ENCODE assay signal across 21 cellular contexts in the genomic region with DNA sequence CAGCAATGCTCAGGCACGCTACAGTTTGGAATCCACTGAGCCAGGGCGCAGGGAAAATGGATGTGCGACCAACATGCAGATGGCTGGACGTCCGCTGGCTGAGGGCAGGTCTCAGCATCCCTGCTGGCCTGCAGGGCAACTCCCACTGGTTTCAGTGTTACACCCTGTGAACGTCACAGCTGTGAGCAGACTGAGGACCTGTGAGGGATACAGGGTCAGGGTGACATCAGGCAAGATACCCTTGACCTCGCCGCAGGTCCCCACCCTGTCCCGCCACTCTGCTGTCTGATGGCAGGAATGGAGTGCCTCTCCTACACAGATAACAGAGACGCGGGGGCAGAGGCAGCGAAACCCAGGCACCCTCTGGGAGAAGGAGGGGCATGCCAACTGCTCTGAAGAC. TPM values are rescaled to one million over a fixed set of nuclear protein-coding genes. Genes with fewer than 3 reads are reported as not detected.
DNase-seq lines count a peak whose midpoint lies in the region; ATAC-seq, FAIRE-seq and TF ChIP-seq lines count a peak whose summit lies in the region.
"Had no signal": no experiment of that assay in that cellular context is flagged by ENCODE, and none has a peak within 500 bp of the region (broad histone marks: within the 10 kb centered on the region; RNA-seq: fewer than 3 reads in every experiment).

No MANE protein-coding gene starts in this region.

- H3K9ac ChIP-seq in HCT116 (ENCODE audit: low read length) (no peak overlapping the region), H1 (replicated peaks in 1 of 4; ENCODE audit: extremely low read depth in 1 of 4, low read depth in 3 of 4, low read length in 3 of 4) (no peak overlapping the region)
- H3K9ac ChIP-seq: BLaER1 had no signal

- no peaks in the 10 kb centered on the region for H3K9me2 ChIP-seq in HCT116 (ENCODE audit: insufficient read depth)

- H4K5ac ChIP-seq in H1 (ENCODE audit: insufficient read length, low read depth, low read length): no peak overlapping the region

- ATAC-seq in HCT116 (no peak), left colon (no peak), T-cell (replicated peaks in 1 of 4) (no peak)

- H3K56ac ChIP-seq in H1 (replicated peaks; ENCODE audit: insufficient read length, low read depth, low read length): no peak overlapping the region

- H2AFZ ChIP-seq in HCT116 (ENCODE audit: low read depth, low read length, poor library complexity, severe bottlenecking): no peak overlapping the region
- no peak overlapping the region for H2AFZ ChIP-seq in H1 (ENCODE audit: low read length)
- no peak overlapping the region for H2AFZ ChIP-seq in osteoblast (ENCODE audit: low read length)

- no peak overlapping the region for H2BK12ac ChIP-seq in H1 (ENCODE audit: low read depth, low read length)

- H3K27me3 ChIP-seq in HCT116 (ENCODE audit: insufficient read depth, low read length): no peaks in the 10 kb centered on the region
- H3K27me3 ChIP-seq in H1 (replicated peaks in 1 of 4; ENCODE audit: control insufficient read depth in 3 of 4, extremely low read depth in 1 of 4, insufficient read depth in 3 of 4, low read length in 3 of 4): no peaks in the 10 kb centered on the region
- peaks cover 8% of the 10 kb centered on the region for H3K27me3 ChIP-seq in osteoblast (ENCODE audit: insufficient read depth, low read length)
- H3K27me3 ChIP-seq: BE2C, BLaER1 had no signal

- intact Hi-C loops in HCT116 (cut with micrococcal nuclease) (loop anchor here (1.0 to 10.0 kb wide), 3 partner anchors 138 to 295 kb away; a partner anchor contains a TSS), left colon (cut with DNase I, micrococcal nuclease) (no loop called here)

- no peak overlapping the region for H3K14ac ChIP-seq in H1 (ENCODE audit: insufficient read length)

- H2AK5ac ChIP-seq in H1 (ENCODE audit: low read depth, low read length): no peak overlapping the region

- H3K36me3 Mint-ChIP-seq in T-cell: peaks cover 9% of the 10 kb centered on the region
- H3K36me3 Mint-ChIP-seq: CD14-positive monocyte; CD4-positive, alpha-beta memory T cell; CD8-positive, alpha-beta memory T cell had no signal

- FAIRE-seq in H1 (lab: Jason Lieb, UNC): no peak
- FAIRE-seq: A204.1, GM12878, GM12892 had no signal

- RAD21 ChIA-PET in HCT116 (lab: Charles Lee; ENCODE audit: low non-redundant PET in 1 of 2, low total read pairs in 2 of 2, uncharacterized antibody in 2 of 2, unreplicated experiment in 2 of 2): interaction anchor here in 1 of 2 experiments (0.8 to 1.4 kb wide), 2 partner anchors 89 to 128 kb away, joined by 3 to 4 read pairs; a partner anchor contains a TSS

- peaks cover 3 to 6% (median 4%) of the 10 kb centered on the region in 3 donors for H3K9me3 Mint-ChIP-seq in T-cell

- no peaks in the 10 kb centered on the region for H3K23me2 ChIP-seq in H1 (ENCODE audit: low read depth, low read length)

- H3K4me3 Mint-ChIP-seq in T-cell: no peak overlapping the region
- H3K4me3 Mint-ChIP-seq: CD14-positive monocyte; CD4-positive, alpha-beta memory T cell; CD4-positive, CD25-positive, alpha-beta regulatory T cell; CD8-positive, alpha-beta memory T cell had no signal

- DNase-seq in HCT116 (ENCODE audit: low read depth, low spot score) (no peak), H1 (ENCODE audit: low read depth in 1 of 2, low spot score in 2 of 2) (no peak), osteoblast (ENCODE audit: insufficient read length, low spot score, missing footprints) (peak; percentile 43), left colon (no peak), T-cell (no peak), NCI-H2196 (lab: John Stamatoyannopoulos, UW; ENCODE audit: unreplicated experiment) (no peak)
- DNase-seq: C1 segment of cervical spinal cord, DMS 273 treated with DMSO at 0.1 percent for 48 hours, DMS153, DMS79 had no signal

- H3K27ac Mint-ChIP-seq in T-cell: no peak overlapping the region
- H3K27ac Mint-ChIP-seq: CD14-positive monocyte; CD4-positive, CD25-positive, alpha-beta regulatory T cell; CD8-positive, alpha-beta memory T cell had no signal

- H3K4me2 ChIP-seq in HCT116 (ENCODE audit: low read length) (peak overlapping the region; percentile 40; the same call in 1 of the 2 replicates), H1 (ENCODE audit: insufficient read depth in 1 of 2, low read depth in 2 of 2, low read length in 2 of 2) (no peak overlapping the region), osteoblast (ENCODE audit: insufficient read depth, low read length) (no peak overlapping the region)
- H3K4me2 ChIP-seq: BLaER1 had no signal

- TF ChIP-seq CTCF in HCT116 (IDR thresholded peaks at IDR 0.05 in 2 of 3, conservative IDR thresholded peaks at IDR 0.05 in 1 of 3; ENCODE audit: borderline replicate concordance in 1 of 3, insufficient read depth in 1 of 3, low read depth in 2 of 3, low read length in 2 of 3) (no peak), H1 (IDR thresholded peaks at IDR 0.05; ENCODE audit: control extremely low read depth in 1 of 3, insufficient read depth in 1 of 3, low read depth in 1 of 3, low read length in 3 of 3) (no peak), osteoblast (IDR thresholded peaks at IDR 0.05; ENCODE audit: extremely low read depth, low read depth, low read length) (no peak)

- TF ChIP-seq POLR2A in HCT116 (IDR thresholded peaks at IDR 0.05; ENCODE audit: borderline replicate concordance, extremely low read depth, insufficient read depth, insufficient read length) (no peak), H1 (IDR thresholded peaks at IDR 0.05; ENCODE audit: control extremely low read depth in 1 of 2, low read depth in 2 of 2, low read length in 2 of 2) (no peak)

- peaks cover 0 to 4% of the 10 kb centered on the region in 2 donors for H3K27me3 Mint-ChIP-seq in T-cell
- H3K27me3 Mint-ChIP-seq: CD4-positive, CD25-positive, alpha-beta regulatory T cell had no signal

- no peak overlapping the region for H4K91ac ChIP-seq in H1 (replicated peaks; ENCODE audit: insufficient read length, low read length)

- no peak for TF ChIP-seq EP300 in H1 (IDR thresholded peaks at IDR 0.05; ENCODE audit: borderline replicate concordance in 1 of 2, low read depth in 2 of 2, low read length in 2 of 2)

- no peaks in the 10 kb centered on the region for H3K4me1 Mint-ChIP-seq in T-cell
- H3K4me1 Mint-ChIP-seq: CD14-positive monocyte; CD4-positive, alpha-beta memory T cell; CD4-positive, CD25-positive, alpha-beta regulatory T cell; CD8-positive, alpha-beta memory T cell had no signal

- H3K79me2 ChIP-seq in HCT116 (ENCODE audit: insufficient read depth, low read length): no peaks in the 10 kb centered on the region
- no peaks in the 10 kb centered on the region for H3K79me2 ChIP-seq in H1 (ENCODE audit: control insufficient read depth in 1 of 2, insufficient read depth in 2 of 2, low read length in 2 of 2)
- no peaks in the 10 kb centered on the region for H3K79me2 ChIP-seq in osteoblast (ENCODE audit: insufficient read depth, low read length)

- H3K23ac ChIP-seq in H1 (ENCODE audit: insufficient read length): no peak overlapping the region

- H3K18ac ChIP-seq in H1 (ENCODE audit: extremely low read depth, low read length): no peak overlapping the region

- H2BK20ac ChIP-seq in H1 (ENCODE audit: low read length): no peak overlapping the region

- H4K8ac ChIP-seq in H1 (ENCODE audit: extremely low read depth, insufficient read depth, low read length): peak overlapping the region; percentile 7; the same call in 1 of the 2 replicates

- WGBS in H1 (ENCODE audit: extremely low coverage in 1 of 2, insufficient coverage in 1 of 2, insufficient read length in 1 of 2, insufficient replicate concordance in 2 of 2, low coverage in 1 of 2, low lambda C conversion rate in 2 of 2, missing lambda C conversion rate in 1 of 2), 2 experiments: 91% methylated on average over 12 of the region's 12 CpGs; no CpG with 5 or more reads in 1 of the 2 experiments

- H3K9me3 ChIP-seq in HCT116 (ENCODE audit: control insufficient read depth in 1 of 2, insufficient read depth in 1 of 2, low read depth in 1 of 2, low read length in 2 of 2) (no peaks in the 10 kb centered on the region), H1 (ENCODE audit: insufficient read depth in 2 of 2, low read depth in 1 of 2, low read length in 1 of 2) (peaks cover 19 to 23% of the 10 kb centered on the region in 2 experiments; a peak in 3 of 4 replicates), osteoblast (ENCODE audit: low read depth, low read length) (peaks cover 9% of the 10 kb centered on the region)

- no peaks in the 10 kb centered on the region for H3K79me1 ChIP-seq in H1 (ENCODE audit: low read depth, low read length)

- no peak overlapping the region for H3K27ac ChIP-seq in HCT116 (ENCODE audit: low read depth, low read length)
- no peak overlapping the region for H3K27ac ChIP-seq in H1 (ENCODE audit: low read depth, low read length)
- H3K27ac ChIP-seq in osteoblast (ENCODE audit: low read depth, low read length): no peak overlapping the region
- H3K27ac ChIP-seq: 22Rv1, BLaER1 had no signal

- no peaks in the 10 kb centered on the region for H3K36me3 ChIP-seq in HCT116 (ENCODE audit: control insufficient read depth in 1 of 2, insufficient read depth in 2 of 2, low read length in 2 of 2)
- peaks cover 0 to 18% (median 5%) of the 10 kb centered on the region in 4 experiments; a peak in 6 of 8 replicates for H3K36me3 ChIP-seq in H1 (ENCODE audit: control insufficient read depth in 2 of 4, insufficient read depth in 4 of 4, low read length in 3 of 4)
- no peaks in the 10 kb centered on the region for H3K36me3 ChIP-seq in osteoblast (ENCODE audit: insufficient read depth, low read length)
- H3K36me3 ChIP-seq: BE2C, BLaER1 had no signal

- POLR2A ChIA-PET in HCT116 (lab: Charles Lee): interaction anchor here (0.6 to 1.5 kb wide), 2 partner anchors 87 to 148 kb away, joined by 3 to 6 read pairs; a partner anchor contains a TSS
- POLR2A ChIA-PET in H1 (lab: Charles Lee; ENCODE audit: partially characterized antibody): interaction anchor here (1.0 kb wide), 1 partner anchor 136 kb away, joined by 4 read pairs; a partner anchor contains a TSS
- POLR2A ChIA-PET in T-cell (lab: Charles Lee): no interaction called here

- H3K4me1 ChIP-seq in HCT116 (ENCODE audit: control insufficient read depth in 1 of 2, insufficient read depth in 2 of 2, low read length in 2 of 2) (peaks cover 21 to 32% of the 10 kb centered on the region in 2 experiments), H1 (replicated peaks in 1 of 4; ENCODE audit: control insufficient read depth in 3 of 4, insufficient read depth in 4 of 4, low read length in 3 of 4) (no peaks in the 10 kb centered on the region), osteoblast (ENCODE audit: insufficient read depth, low read length) (no peaks in the 10 kb centered on the region)
- H3K4me1 ChIP-seq: BE2C had no signal

- no peak overlapping the region for H3K4ac ChIP-seq in H1 (replicated peaks; ENCODE audit: insufficient read length, low read depth, low read length)

- H2BK15ac ChIP-seq in H1 (ENCODE audit: low read length): no peak overlapping the region

- TF ChIP-seq RAD21 in HCT116 (IDR thresholded peaks at IDR 0.05; ENCODE audit: low read depth) (no peak), H1 (IDR thresholded peaks at IDR 0.05 in 1 of 2, conservative IDR thresholded peaks at IDR 0.05 in 1 of 2; ENCODE audit: low read depth in 2 of 2, low read length in 2 of 2) (no peak)

- no peaks in the 10 kb centered on the region for H4K20me1 ChIP-seq in HCT116 (ENCODE audit: insufficient read depth)
- no peaks in the 10 kb centered on the region for H4K20me1 ChIP-seq in H1 (replicated peaks in 1 of 2; ENCODE audit: control insufficient read depth in 1 of 2, insufficient read depth in 2 of 2, low read length in 2 of 2)
- H4K20me1 ChIP-seq in osteoblast (ENCODE audit: insufficient read depth, low read length): no peaks in the 10 kb centered on the region
- H4K20me1 ChIP-seq: BLaER1 had no signal

- no peak overlapping the region for H2BK120ac ChIP-seq in H1 (replicated peaks; ENCODE audit: low read depth, low read length)

- CTCF ChIA-PET in HCT116 (lab: Charles Lee): interaction anchor here (0.9 to 1.8 kb wide), 17 partner anchors 10 to 524 kb away, joined by 3 to 16 read pairs (median 6); a partner anchor contains a TSS
- CTCF ChIA-PET in H1 (lab: Charles Lee; ENCODE audit: partially characterized antibody): interaction anchor here (1.0 to 3.7 kb wide), 12 partner anchors 8 to 265 kb away, joined by 3 to 21 read pairs (median 6); no protein-coding TSS in a partner anchor
- CTCF ChIA-PET in T-cell (lab: Charles Lee): no interaction called here

- no peak overlapping the region for H2BK5ac ChIP-seq in H1 (ENCODE audit: low read depth, low read length)

- no peak overlapping the region for H3K4me3 ChIP-seq in HCT116 (replicated peaks in 1 of 2; ENCODE audit: low read depth in 1 of 2, low read length in 2 of 2)
- no peak overlapping the region for H3K4me3 ChIP-seq in H1 (ENCODE audit: extremely low read depth in 1 of 4, insufficient read depth in 2 of 4, low read depth in 3 of 4, low read length in 4 of 4)
- no peak overlapping the region for H3K4me3 ChIP-seq in osteoblast (ENCODE audit: insufficient read depth, low read length)
- H3K4me3 ChIP-seq: BLaER1, GM12878 had no signal

- no TSS peak for BruUV-seq in HCT116 (replicated peaks; lab: Mats Ljungman, UMichigan)

RNA-seq across cellular contexts. Expression of a gene that starts 19.1 kb away (rescaled TPM):
- total RNA-seq in HCT116 (2021; ENCODE audit: unreplicated experiment) (0.34 TPM), osteoblast (not detected in 2 replicates), left colon (not detected), T-cell (1 to 10 TPM in 3 of 5 donors, under 1 TPM in 2; 0.56 to 1.8 (median 1.4) TPM)
- polyA plus RNA-seq in HCT116 (2012): 0.02 and 0.03 TPM in 2 replicates
- 14.5 TPM in 2 replicates for total RNA-seq in H1 (2021; fragmentation: NEBNext Ultra II Directional; extraction: Animal tissue kit (Norgen Biotek cat#: 25700))
- polyA plus RNA-seq in H1 (2011; rRNA removed): 28.4 and 42.5 TPM in 2 replicates
- 20.9 TPM for polyA plus RNA-seq in H1 (2011; cell fraction: cytosol; rRNA removed)
- polyA plus RNA-seq in H1 (2011; cell fraction: nucleus; rRNA removed): 28.1 TPM
- 17.8 to 26.7 TPM (median 25.0 TPM) in 4 replicates for polyA plus RNA-seq in H1 (2012, experiment 1 of 2)
- 35.4 TPM for polyA plus RNA-seq in H1 (2012, experiment 2 of 2)
- 12.4 TPM for polyA plus RNA-seq in H1 (2013, experiment 1 of 2)
- 12.8 TPM for polyA plus RNA-seq in H1 (2013, experiment 2 of 2)
- 5.7 and 8.8 TPM in 2 replicates for polyA minus RNA-seq in H1 (2011; rRNA and poly(A)+ RNA removed)
- 12.0 TPM for polyA minus RNA-seq in H1 (2011; cell fraction: cytosol; rRNA and poly(A)+ RNA removed)
- 13.1 TPM for polyA minus RNA-seq in H1 (2011; cell fraction: nucleus; rRNA and poly(A)+ RNA removed)
- total RNA-seq: CD4-positive, CD25-positive, alpha-beta regulatory T cell had no signal
- polyA plus RNA-seq: AG04450, CD14-positive monocyte, GM12878 had no signal

RNA-seq across cellular contexts. Expression of a gene that starts 30.7 kb away (rescaled TPM):
- total RNA-seq in HCT116 (2021; ENCODE audit: unreplicated experiment) (not detected), osteoblast (not detected in 2 replicates), left colon (under 1 TPM; 0.06 to 0.28 TPM), T-cell (under 1 TPM in 1 of 5 donors, not detected in 4; 0.03 TPM)
- not detected in 2 replicates for polyA plus RNA-seq in HCT116 (2012)
- 31.6 and 33.8 TPM in 2 replicates for total RNA-seq in H1 (2021; fragmentation: NEBNext Ultra II Directional; extraction: Animal tissue kit (Norgen Biotek cat#: 25700))
- 24.4 and 31.6 TPM in 2 replicates for polyA plus RNA-seq in H1 (2011; rRNA removed)
- polyA plus RNA-seq in H1 (2011; cell fraction: cytosol; rRNA removed): 26.5 TPM
- polyA plus RNA-seq in H1 (2011; cell fraction: nucleus; rRNA removed): 34.4 TPM
- polyA plus RNA-seq in H1 (2012, experiment 1 of 2): 28.1 to 33.8 TPM (median 30.3 TPM) in 4 replicates
- 27.7 TPM for polyA plus RNA-seq in H1 (2012, experiment 2 of 2)
- polyA plus RNA-seq in H1 (2013, experiment 1 of 2): 26.2 TPM
- polyA plus RNA-seq in H1 (2013, experiment 2 of 2): 27.0 TPM
- polyA minus RNA-seq in H1 (2011; rRNA and poly(A)+ RNA removed): 26.5 and 34.8 TPM in 2 replicates
- polyA minus RNA-seq in H1 (2011; cell fraction: cytosol; rRNA and poly(A)+ RNA removed): 35.7 TPM
- 29.4 TPM for polyA minus RNA-seq in H1 (2011; cell fraction: nucleus; rRNA and poly(A)+ RNA removed)
- total RNA-seq: CD4-positive, alpha-beta memory T cell; CD4-positive, CD25-positive, alpha-beta regulatory T cell; CD8-positive, alpha-beta memory T cell had no signal
- polyA plus RNA-seq: CD14-positive monocyte; CD4-positive, alpha-beta memory T cell; CD4-positive, CD25-positive, alpha-beta regulatory T cell; CD8-positive, alpha-beta memory T cell had no signal

Comparison
In these comparisons a context has a peak if more than half of its experiments do, and no peak if none do; other contexts are left out.
1. RNA of a gene that starts 30.7 kb away (total RNA-seq): 31.6 to 33.8 TPM in H1; 0.06 to 0.28 TPM in left colon, not detected in HCT116 (single experiment), not detected in osteoblast and 0.03 TPM in T-cell; every median in the first group is over 10 times any median in the second.
2. CTCF ChIA-PET loops: an anchor here in HCT116 (0.9 to 1.8 kb wide) and H1 (1.0 to 3.7 kb wide); none called in T-cell.
3. POLR2A ChIA-PET loops: an anchor here in HCT116 (0.6 to 1.5 kb wide) and H1 (1.0 kb wide); none called in T-cell.